ENCODE assay signal across 25 cellular contexts in genomic region chr18:78818495-78818894, GRCh38.
DNase-seq lines count a peak whose midpoint lies in the region; ATAC-seq and TF ChIP-seq lines count a peak whose summit lies in the region.
"Had no signal": no experiment of that assay in that cellular context is flagged by ENCODE, and none has a peak within 500 bp of the region (broad histone marks: within the 10 kb centered on the region; RNA-seq: fewer than 3 reads in every experiment).

No MANE protein-coding gene starts in this region.

- H2BK5ac ChIP-seq in H9 (ENCODE audit: insufficient read length, low read length), result no peak overlapping the region

- H2AK5ac ChIP-seq in H9 (ENCODE audit: insufficient read length, low read length), result no peak overlapping the region

- 82 to 95% (median 92%) methylated on average over 3 to 5 of the region's 5 CpGs for WGBS in heart left ventricle, 4 donors
- no CpG with 5 or more reads among the region's 5 CpGs for whole genome bisulfite sequencing in H9 (ENCODE audit: extremely low coverage, insufficient read length, low lambda C conversion rate)

- H3K9ac ChIP-seq in H9 (ENCODE audit: extremely low read depth, insufficient read length, low read length), result no peak overlapping the region
- H3K9ac ChIP-seq: BLaER1 treated with 17β-estradiol and CSF1 and Interleukin-3, amounts not matched to agents 10 nM and 100 nM had no signal

- no peak overlapping the region for H3K18ac ChIP-seq in H9 (ENCODE audit: insufficient read length, low read depth, low read length)

- no peak overlapping the region for H3K4me3 ChIP-seq in heart left ventricle
- H3K4me3 ChIP-seq: A549; BLaER1 treated with 17β-estradiol and CSF1 and Interleukin-3, amounts not matched to agents 10 nM and 100 nM; GM12878 had no signal

- DNase-seq in cardiac septum (ENCODE audit: low spot score), result peak; percentile 47
- no peak for DNase-seq in heart left ventricle
- peak; percentile 71 for DNase-seq in mesenteric fat pad (ENCODE audit: low spot score)
- peak; percentile 64 for DNase-seq in osteocyte (ENCODE audit: extremely low spot score, unreplicated experiment)
- DNase-seq in type B pancreatic cell (ENCODE audit: extremely low spot score, unreplicated experiment), result peak; percentile 27
- DNase-seq in H9, result no peak
- no peak for DNase-seq in glomerular visceral epithelial cell (ENCODE audit: extremely low spot score)
- DNase-seq: AML-193; CD4-positive, alpha-beta T cell; CD8-positive, alpha-beta T cell; COR-L47; DMS 273 treated with DMSO at 0.1 percent for 48 hours; DMS153; DMS53; DMS79; DND-41; EL; GDM1 had no signal

- no peak for TF ChIP-seq POLR2A in heart left ventricle (IDR thresholded peaks at IDR 0.05)

- H4K8ac ChIP-seq in H9 (replicated peaks; ENCODE audit: insufficient read length, low read depth, low read length), result no peak overlapping the region

- no peak overlapping the region for H4K5ac ChIP-seq in H9 (ENCODE audit: insufficient read length, low read depth, low read length)

- no peaks in the 10 kb centered on the region for H3K36me3 Mint-ChIP-seq in osteocyte (ENCODE audit: unreplicated experiment)
- H3K36me3 Mint-ChIP-seq in type B pancreatic cell, result no peaks in the 10 kb centered on the region
- H3K36me3 Mint-ChIP-seq in H9 (ENCODE audit: insufficient read depth in 1 of 3, low read depth in 3 of 3), result no peaks in the 10 kb centered on the region
- H3K36me3 Mint-ChIP-seq: CD8-positive, alpha-beta T cell had no signal

- no peaks in the 10 kb centered on the region for H3K79me2 ChIP-seq in H9 (ENCODE audit: insufficient read depth, low read length)

- no peak overlapping the region for H3K27ac Mint-ChIP-seq in osteocyte (ENCODE audit: unreplicated experiment)
- no peak overlapping the region for H3K27ac Mint-ChIP-seq in type B pancreatic cell
- no peak overlapping the region; a peak in 1 of 7 replicates for H3K27ac Mint-ChIP-seq in H9
- H3K27ac Mint-ChIP-seq: B cell; CD4-positive, alpha-beta T cell; CD8-positive, alpha-beta T cell had no signal

- no peaks in the 10 kb centered on the region for H4K20me1 ChIP-seq in H9 (ENCODE audit: control insufficient read depth, insufficient read depth, insufficient read length)
- H4K20me1 ChIP-seq: BLaER1 treated with 17β-estradiol and CSF1 and Interleukin-3, amounts not matched to agents 10 nM and 100 nM had no signal

- no peaks in the 10 kb centered on the region for H3K4me1 ChIP-seq in heart left ventricle
- H3K4me1 ChIP-seq in H9 (ENCODE audit: insufficient read depth, low read length), result no peaks in the 10 kb centered on the region; the same call in 1 of the 2 replicates
- H3K4me1 ChIP-seq: A549 had no signal

- no peaks in the 10 kb centered on the region for H3K9me3 ChIP-seq in heart left ventricle
- H3K9me3 ChIP-seq in H9 (ENCODE audit: control insufficient read depth, low read depth, low read length), result no peaks in the 10 kb centered on the region
- H3K9me3 ChIP-seq: A549 had no signal

- H4K91ac ChIP-seq in H9 (ENCODE audit: insufficient read length, low read depth, low read length), result no peak overlapping the region

- H3K27me3 Mint-ChIP-seq in osteocyte (ENCODE audit: unreplicated experiment) (no peaks in the 10 kb centered on the region), type B pancreatic cell (peaks cover 43% of the 10 kb centered on the region), H9 (ENCODE audit: low read depth) (peaks cover 39% of the 10 kb centered on the region)
- H3K27me3 Mint-ChIP-seq: B cell had no signal

- H2BK12ac ChIP-seq in H9 (ENCODE audit: insufficient read length, low read depth, low read length), result no peak overlapping the region

- no peaks in the 10 kb centered on the region for H3K79me1 ChIP-seq in H9 (ENCODE audit: insufficient read depth, low read depth, low read length, poor library complexity, severe bottlenecking)

- H3K27ac ChIP-seq in heart left ventricle (no peak overlapping the region), H9 (ENCODE audit: insufficient read length, low read depth, low read length) (no peak overlapping the region)
- H3K27ac ChIP-seq: 22Rv1; A549; BLaER1 treated with 17β-estradiol and CSF1 and Interleukin-3, amounts not matched to agents 10 nM and 100 nM; C4-2B had no signal

- H3K4me1 Mint-ChIP-seq in osteocyte (ENCODE audit: unreplicated experiment) (no peaks in the 10 kb centered on the region), type B pancreatic cell (ENCODE audit: unreplicated experiment) (peaks cover 9% of the 10 kb centered on the region), H9 (peaks cover 26 to 31% of the 10 kb centered on the region in 2 experiments)
- H3K4me1 Mint-ChIP-seq: B cell had no signal

- H3K4me3 Mint-ChIP-seq in osteocyte (ENCODE audit: unreplicated experiment) (no peak overlapping the region), type B pancreatic cell (no peak overlapping the region), H9 (no peak overlapping the region)
- H3K4me3 Mint-ChIP-seq: B cell; CD4-positive, alpha-beta T cell; CD8-positive, alpha-beta T cell had no signal

- H3T11ph ChIP-seq in H9 (ENCODE audit: low read length), result no peak overlapping the region

- intact Hi-C loops in cardiac septum (cut with DNase I), result no loop called here
- intact Hi-C loops in heart left ventricle (cut with DNase I), result no loop called here

- H3K23me2 ChIP-seq in H9 (ENCODE audit: insufficient read length, low read depth, low read length, poor library complexity, severe bottlenecking), result no peaks in the 10 kb centered on the region

- ATAC-seq in heart left ventricle (no peak), HG03108 (IDR thresholded peaks at IDR 0.05; ENCODE audit: unreplicated experiment) (no peak)
- ATAC-seq: A549; CD8-positive, alpha-beta T cell; GM12878 had no signal

- no peak overlapping the region for H2BK20ac ChIP-seq in H9 (ENCODE audit: low read depth, low read length, poor library complexity, severe bottlenecking)

- TF ChIP-seq CTCF in heart left ventricle (IDR thresholded peaks at IDR 0.05), result no peak
- TF ChIP-seq CTCF in osteocyte (IDR thresholded peaks at IDR 0.05), result no peak
- no peak for TF ChIP-seq CTCF in type B pancreatic cell (conservative IDR thresholded peaks at IDR 0.05)
- TF ChIP-seq CTCF in H9 (conservative IDR thresholded peaks at IDR 0.05), result no peak

- no peak overlapping the region for H3K4me2 ChIP-seq in H9 (ENCODE audit: insufficient read depth, insufficient read length, low read length)
- H3K4me2 ChIP-seq: A549; BLaER1 treated with 17β-estradiol and CSF1 and Interleukin-3, amounts not matched to agents 10 nM and 100 nM had no signal

- H2AFZ ChIP-seq in H9 (ENCODE audit: low read length), result no peak overlapping the region

- no peak overlapping the region for H3K14ac ChIP-seq in H9 (ENCODE audit: insufficient read depth, low read length)

- H3K4ac ChIP-seq in H9 (ENCODE audit: low read depth, low read length), result no peak overlapping the region

- H3K36me3 ChIP-seq in heart left ventricle, result no peaks in the 10 kb centered on the region
- H3K36me3 ChIP-seq: BLaER1 treated with 17β-estradiol and CSF1 and Interleukin-3, amounts not matched to agents 10 nM and 100 nM had no signal

- H3K9me3 Mint-ChIP-seq in osteocyte (ENCODE audit: unreplicated experiment) (peaks cover 7% of the 10 kb centered on the region), type B pancreatic cell (no peaks in the 10 kb centered on the region), H9 (peaks cover 0 to 3% of the 10 kb centered on the region in 2 experiments; a peak in 2 of 5 replicates)
- H3K9me3 Mint-ChIP-seq: CD4-positive, alpha-beta T cell; CD8-positive, alpha-beta T cell had no signal

- H2BK120ac ChIP-seq in H9 (ENCODE audit: low read depth, low read length, poor library complexity, severe bottlenecking), result no peak overlapping the region

- H2BK15ac ChIP-seq in H9 (ENCODE audit: low read depth, low read length), result no peak overlapping the region

- H3K56ac ChIP-seq in H9 (ENCODE audit: insufficient read length, low read depth, low read length), result no peak overlapping the region

- H3K27me3 ChIP-seq in heart left ventricle (peaks cover 0 to 33% (median 6%) of the 10 kb centered on the region in 9 donors), H9 (ENCODE audit: insufficient read depth, low read length) (no peaks in the 10 kb centered on the region)
- H3K27me3 ChIP-seq: BLaER1 treated with 17β-estradiol and CSF1 and Interleukin-3, amounts not matched to agents 10 nM and 100 nM had no signal

- no peak overlapping the region for H3K23ac ChIP-seq in H9 (ENCODE audit: insufficient read length, low read depth, low read length)

Comparison
In these comparisons a context has a peak if more than half of its experiments do, and no peak if none do; other contexts are left out.
1. DNase-seq: peak in cardiac septum (single experiment), mesenteric fat pad (single experiment), osteocyte (single experiment) and type B pancreatic cell (single experiment); none in heart left ventricle (0 of 5), H9 (single experiment) and glomerular visceral epithelial cell (single experiment).